ENCODE assay signal across 27 cellular contexts in the genomic region with DNA sequence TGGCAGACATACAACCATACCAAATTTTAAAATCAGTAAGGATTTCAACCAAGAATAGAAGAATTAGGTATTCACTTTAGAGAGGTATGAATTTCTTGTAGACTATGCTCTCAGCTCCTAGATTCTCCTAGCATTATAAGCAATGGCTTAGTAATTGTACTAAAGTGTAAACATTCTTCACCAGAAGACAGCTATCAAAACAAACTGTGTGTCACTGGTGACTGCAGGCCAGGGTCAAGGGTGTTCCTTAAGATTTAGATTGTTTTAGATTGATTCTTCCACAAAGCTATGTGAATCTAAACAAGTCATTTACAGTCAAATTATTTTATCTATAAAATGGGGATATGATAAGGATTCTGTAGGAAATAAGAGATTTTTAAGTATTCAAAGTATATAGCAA. TPM values are rescaled to one million over a fixed set of nuclear protein-coding genes. Genes with fewer than 3 reads are reported as not detected.
DNase-seq lines count a peak whose midpoint lies in the region; FAIRE-seq and TF ChIP-seq lines count a peak whose summit lies in the region.
"Had no signal": no experiment of that assay in that cellular context is flagged by ENCODE, and none has a peak within 500 bp of the region (broad histone marks: within the 10 kb centered on the region; RNA-seq: fewer than 3 reads in every experiment).

No MANE protein-coding gene starts in this region.

- peaks cover 43% of the 10 kb centered on the region for H3K36me3 Mint-ChIP-seq in activated CD4-positive, alpha-beta T cell treated with anti-CD3 and anti-CD28 coated beads, Interleukin-2, amount 10 ng/mL, durations not matched to agents 24 days and 14 days (ENCODE audit: low read depth)

- DNase-seq in AG04449 (ENCODE audit: low read depth, low spot score) (peak; percentile 10), H54 (ENCODE audit: insufficient read length, low spot score) (no peak), adipocyte (ENCODE audit: low read depth) (peak; percentile 52), foreskin fibroblast (peak; percentile 54 to 66), vagina (ENCODE audit: extremely low spot score in 2 of 2) (no peak), NOMO-1 treated with DMSO at 0.1 percent for 48 hours (lab: John Stamatoyannopoulos, UW; ENCODE audit: unreplicated experiment) (no peak)
- DNase-seq in stimulated activated CD4-positive, alpha-beta T cell treated with anti-CD3 and anti-CD28 coated beads, Interleukin-4, amount 100 ng/mL, for 1 hour: no peak
- DNase-seq in activated CD4-positive, alpha-beta T cell treated with anti-CD3 and anti-CD28 coated beads, Interleukin-2, amount 10 ng/mL, durations not matched to agents 24 days and 14 days: no peak
- DNase-seq: ACHN; activated naive CD4-positive, alpha-beta T cell treated with anti-CD3 and anti-CD28 coated beads for 36 hours; activated T-cell treated with anti-CD3 and anti-CD28 coated beads, Interleukin-2, amount 50 U/mL, for 4 hours; CD8-positive, alpha-beta memory T cell; cortex of kidney; DND-41; Karpas-422; NCI-H1417 treated with DMSO at 0.1 percent for 48 hours; NCI-H526; SIG-M5; spleen; stimulated activated CD8-positive, alpha-beta memory T cell treated with anti-CD3 and anti-CD28 coated beads, Interleukin-4, amount 100 ng/mL, for 48 hours; uterus had no signal

- no peaks in the 10 kb centered on the region for H3K27me3 ChIP-seq in adipocyte (replicated peaks; ENCODE audit: control insufficient read depth, insufficient read depth, low read length)
- H3K27me3 ChIP-seq in vagina: no peaks in the 10 kb centered on the region
- H3K27me3 ChIP-seq: ascending aorta, spleen, uterus had no signal

- FAIRE-seq in H54 (lab: Jason Lieb, UNC): peak; percentile 88

- no peak overlapping the region for H3K27ac Mint-ChIP-seq in activated CD4-positive, alpha-beta T cell treated with anti-CD3 and anti-CD28 coated beads, Interleukin-2, amount 10 ng/mL, durations not matched to agents 24 days and 14 days
- H3K27ac Mint-ChIP-seq: activated naive CD4-positive, alpha-beta T cell treated with anti-CD3 and anti-CD28 coated beads for 36 hours; WTC11 had no signal

- peaks cover 2% of the 10 kb centered on the region for H3K4me1 Mint-ChIP-seq in activated CD4-positive, alpha-beta T cell treated with anti-CD3 and anti-CD28 coated beads, Interleukin-2, amount 10 ng/mL, durations not matched to agents 24 days and 14 days
- H3K4me1 Mint-ChIP-seq: CD8-positive, alpha-beta memory T cell; WTC11 had no signal

- CTCF ChIA-PET in AG04449 (lab: Yijun Ruan, JAX): interaction anchor here (0.9 to 1.7 kb wide), 6 partner anchors 14 to 249 kb away, joined by 3 to 5 read pairs (median 4); a partner anchor contains a TSS

- TF ChIP-seq POLR2A in H54 (IDR thresholded peaks at IDR 0.05; ENCODE audit: low read depth, low read length) (no peak), vagina (IDR thresholded peaks at IDR 0.05) (no peak)

- H3K9me3 ChIP-seq in adipocyte (ENCODE audit: control insufficient read depth, low read length) (no peaks in the 10 kb centered on the region), vagina (no peaks in the 10 kb centered on the region)
- H3K9me3 ChIP-seq: ascending aorta, spleen, uterus had no signal

- H3K27me3 Mint-ChIP-seq in activated CD4-positive, alpha-beta T cell treated with anti-CD3 and anti-CD28 coated beads, Interleukin-2, amount 10 ng/mL, durations not matched to agents 24 days and 14 days: no peaks in the 10 kb centered on the region
- H3K27me3 Mint-ChIP-seq: CD8-positive, alpha-beta memory T cell had no signal

- intact Hi-C loops in vagina (cut with DNase I): no loop called here
- intact Hi-C loops in activated CD4-positive, alpha-beta T cell treated with anti-CD3 and anti-CD28 coated beads, Interleukin-2, amount 10 ng/mL, durations not matched to agents 24 days and 14 days (cut with micrococcal nuclease): no loop called here

- H3K9ac ChIP-seq in adipocyte (ENCODE audit: low read length): no peak overlapping the region

- H3K4me1 ChIP-seq in adipocyte (ENCODE audit: control insufficient read depth, insufficient read depth, low read length): peaks cover 9% of the 10 kb centered on the region
- H3K4me1 ChIP-seq in vagina: no peaks in the 10 kb centered on the region
- H3K4me1 ChIP-seq: ascending aorta, uterus had no signal

- H3K27ac ChIP-seq in vagina: no peak overlapping the region
- H3K27ac ChIP-seq: ascending aorta, spleen, uterus had no signal

- no peak for TF ChIP-seq CTCF in AG04449 (IDR thresholded peaks at IDR 0.05; ENCODE audit: insufficient read depth, low read length, missing control alignments)
- no peak for TF ChIP-seq CTCF in foreskin fibroblast (IDR thresholded peaks at IDR 0.05; ENCODE audit: low read depth, low read length)
- TF ChIP-seq CTCF in vagina (IDR thresholded peaks at IDR 0.05): no peak

- POLR2A ChIA-PET in AG04449 (lab: Yijun Ruan, JAX): no interaction called here

- H3K9me3 Mint-ChIP-seq in activated CD4-positive, alpha-beta T cell treated with anti-CD3 and anti-CD28 coated beads, Interleukin-2, amount 10 ng/mL, durations not matched to agents 24 days and 14 days: no peaks in the 10 kb centered on the region
- H3K9me3 Mint-ChIP-seq: activated naive CD4-positive, alpha-beta T cell treated with anti-CD3 and anti-CD28 coated beads for 36 hours; activated T-cell treated with anti-CD3 and anti-CD28 coated beads, Interleukin-2, amount 50 U/mL, for 4 hours; CD8-positive, alpha-beta memory T cell; WTC11 had no signal

- H3K36me3 ChIP-seq in adipocyte (ENCODE audit: control insufficient read depth, insufficient read depth, low read length, severe bottlenecking): peaks cover 80% of the 10 kb centered on the region
- H3K36me3 ChIP-seq in vagina: peaks cover 3 to 24% of the 10 kb centered on the region in 2 donors
- H3K36me3 ChIP-seq: uterus had no signal

- no peak overlapping the region for H3K4me3 Mint-ChIP-seq in activated CD4-positive, alpha-beta T cell treated with anti-CD3 and anti-CD28 coated beads, Interleukin-2, amount 10 ng/mL, durations not matched to agents 24 days and 14 days
- H3K4me3 Mint-ChIP-seq: activated naive CD4-positive, alpha-beta T cell treated with anti-CD3 and anti-CD28 coated beads for 36 hours; activated T-cell treated with anti-CD3 and anti-CD28 coated beads, Interleukin-2, amount 50 U/mL, for 4 hours; CD8-positive, alpha-beta memory T cell; WTC11 had no signal

- H3K4me3 ChIP-seq in AG04449 (ENCODE audit: low read depth, low read length): no peak overlapping the region
- H3K4me3 ChIP-seq in adipocyte (ENCODE audit: low read length): no peak overlapping the region
- no peak overlapping the region for H3K4me3 ChIP-seq in foreskin fibroblast (ENCODE audit: low read depth in 1 of 2, low read length in 2 of 2)
- H3K4me3 ChIP-seq in vagina: no peak overlapping the region
- H3K4me3 ChIP-seq: ascending aorta, spleen, uterus had no signal

RNA-seq across cellular contexts. Expression of a gene that starts 23.1 kb away (rescaled TPM):
- total RNA-seq in vagina: not detected
- 0.12 and 0.26 TPM in 2 replicates for total RNA-seq in activated CD4-positive, alpha-beta T cell treated with anti-CD3 and anti-CD28 coated beads, Interleukin-2, amount 10 ng/mL, durations not matched to agents 24 days and 14 days
- total RNA-seq: HT-29, subcutaneous adipose tissue had no signal

RNA-seq across cellular contexts. Expression of a gene that starts 52.6 kb away (rescaled TPM):
- not detected for total RNA-seq in vagina
- not detected in 2 replicates for total RNA-seq in activated CD4-positive, alpha-beta T cell treated with anti-CD3 and anti-CD28 coated beads, Interleukin-2, amount 10 ng/mL, durations not matched to agents 24 days and 14 days
- total RNA-seq: activated naive CD4-positive, alpha-beta T cell treated with anti-CD3 and anti-CD28 coated beads for 36 hours; activated T-cell treated with anti-CD3 and anti-CD28 coated beads, Interleukin-2, amount 50 U/mL, for 4 hours; ascending aorta; CD8-positive, alpha-beta memory T cell; HT-29; pulmonary artery endothelial cell; T-helper 1 cell treated with Interleukin-12 subunit alpha and Interleukin-12 subunit beta and Interleukin-4 antibody, amounts not matched to agents 30 ng/mL and 1 ng/mL, for 36 hours had no signal

Comparison
In these comparisons a context has a peak if more than half of its experiments do, and no peak if none do; other contexts are left out.
1. DNase-seq: peak in AG04449 (single experiment), adipocyte (single experiment) and foreskin fibroblast (2 of 2); none in H54 (single experiment), vagina (0 of 2), stimulated activated CD4-positive, alpha-beta T cell treated with anti-CD3 and anti-CD28 coated beads, Interleukin-4, amount 100 ng/mL, for 1 hour (single experiment), activated CD4-positive, alpha-beta T cell treated with anti-CD3 and anti-CD28 coated beads, Interleukin-2, amount 10 ng/mL, durations not matched to agents 24 days and 14 days (single experiment) and NOMO-1 treated with DMSO at 0.1 percent for 48 hours (single experiment).